Comparison of ENCODE assay signal across 11 cellular contexts in genomic region chr10:11260136-11260535, GRCh38.
DNase-seq lines count a peak whose midpoint lies in the region; ATAC-seq and TF ChIP-seq lines count a peak whose summit lies in the region.
"Had no signal": no experiment of that assay in that cellular context is flagged by ENCODE, and none has a peak within 500 bp of the region (broad histone marks: within the 10 kb centered on the region; RNA-seq: fewer than 3 reads in every experiment).

No MANE protein-coding gene starts in this region.

- DNase-seq in activated naive CD4-positive, alpha-beta T cell treated with anti-CD3 and anti-CD28 coated beads for 36 hours, result no peak
- no peak for DNase-seq in activated naive CD4-positive, alpha-beta T cell (lab: John Stamatoyannopoulos, UW)
- no peak for DNase-seq in brain microvascular endothelial cell
- DNase-seq in stimulated activated effector memory CD8-positive, alpha-beta T cell treated with anti-CD3 and anti-CD28 coated beads, Interleukin-12 subunit alpha, Interleukin-12 subunit beta, amount 100 ng/mL, for 72 hours (ENCODE audit: low spot score in 2 of 2), result no peak
- DNase-seq in EL, result no peak
- no peak for DNase-seq in NK-92 (lab: John Stamatoyannopoulos, UW; ENCODE audit: unreplicated experiment)
- DNase-seq: activated CD8-positive, alpha-beta memory T cell treated with anti-CD3 and anti-CD28 coated beads, Interleukin-2, amount 50 U/mL, for 4 hours; MV-4-11; PC-9 had no signal

- H3K36me3 ChIP-seq in KMS-11 (ENCODE audit: insufficient read depth) (no peaks in the 10 kb centered on the region), brain microvascular endothelial cell (replicated peaks) (no peaks in the 10 kb centered on the region)

- H3K27ac Mint-ChIP-seq in activated naive CD4-positive, alpha-beta T cell treated with anti-CD3 and anti-CD28 coated beads for 36 hours, result peak overlapping the region; percentile 15
- H3K27ac Mint-ChIP-seq in stimulated activated effector memory CD8-positive, alpha-beta T cell treated with anti-CD3 and anti-CD28 coated beads, Interleukin-12 subunit alpha, Interleukin-12 subunit beta, amount 100 ng/mL, for 72 hours, result peak overlapping the region; percentile 91

- no peaks in the 10 kb centered on the region for H3K9me3 Mint-ChIP-seq in activated naive CD4-positive, alpha-beta T cell treated with anti-CD3 and anti-CD28 coated beads for 36 hours
- H3K9me3 Mint-ChIP-seq in stimulated activated effector memory CD8-positive, alpha-beta T cell treated with anti-CD3 and anti-CD28 coated beads, Interleukin-12 subunit alpha, Interleukin-12 subunit beta, amount 100 ng/mL, for 72 hours, result no peaks in the 10 kb centered on the region

- H3K4me3 ChIP-seq in KMS-11 (IDR thresholded peaks at IDR 0.05; ENCODE audit: insufficient read depth, low read depth, low read length) (no peak overlapping the region), brain microvascular endothelial cell (ENCODE audit: low read depth, low read length) (no peak overlapping the region)
- H3K4me3 ChIP-seq: PC-9 had no signal

- H3K4me2 ChIP-seq in KMS-11, result peak overlapping the region; percentile 89
- H3K4me2 ChIP-seq: PC-9 had no signal

- CTCF ChIA-PET in activated naive CD4-positive, alpha-beta T cell treated with anti-CD3 and anti-CD28 coated beads for 36 hours (lab: Charles Lee), result no interaction called here

- no peaks in the 10 kb centered on the region for H4K20me1 ChIP-seq in KMS-11 (ENCODE audit: insufficient read depth)

- peaks cover 59% of the 10 kb centered on the region for H3K4me1 ChIP-seq in KMS-11 (ENCODE audit: low read depth, poor library complexity, severe bottlenecking)

- H3K27me3 ChIP-seq in KMS-11 (ENCODE audit: insufficient read depth, low read depth), result no peaks in the 10 kb centered on the region
- no peaks in the 10 kb centered on the region for H3K27me3 ChIP-seq in brain microvascular endothelial cell (replicated peaks)

- H3K36me3 Mint-ChIP-seq in activated naive CD4-positive, alpha-beta T cell treated with anti-CD3 and anti-CD28 coated beads for 36 hours (ENCODE audit: low read depth), result peaks cover 43% of the 10 kb centered on the region
- no peaks in the 10 kb centered on the region for H3K36me3 Mint-ChIP-seq in stimulated activated effector memory CD8-positive, alpha-beta T cell treated with anti-CD3 and anti-CD28 coated beads, Interleukin-12 subunit alpha, Interleukin-12 subunit beta, amount 100 ng/mL, for 72 hours

- no peak overlapping the region for H3K9ac ChIP-seq in KMS-11

- H3K4me1 Mint-ChIP-seq in activated naive CD4-positive, alpha-beta T cell treated with anti-CD3 and anti-CD28 coated beads for 36 hours (ENCODE audit: low read depth), result peaks cover 91% of the 10 kb centered on the region
- H3K4me1 Mint-ChIP-seq in stimulated activated effector memory CD8-positive, alpha-beta T cell treated with anti-CD3 and anti-CD28 coated beads, Interleukin-12 subunit alpha, Interleukin-12 subunit beta, amount 100 ng/mL, for 72 hours, result peaks cover 86% of the 10 kb centered on the region

- no peak for ATAC-seq in stimulated activated effector memory CD8-positive, alpha-beta T cell treated with anti-CD3 and anti-CD28 coated beads, Interleukin-12 subunit alpha, Interleukin-12 subunit beta, amount 100 ng/mL, for 72 hours
- ATAC-seq in HG03097 (IDR thresholded peaks at IDR 0.05; ENCODE audit: low FRiP score, unreplicated experiment), result no peak

- no peaks in the 10 kb centered on the region for H3K79me2 ChIP-seq in KMS-11 (ENCODE audit: insufficient read depth, low read depth)

- intact Hi-C loops in activated naive CD4-positive, alpha-beta T cell treated with anti-CD3 and anti-CD28 coated beads for 36 hours (cut with micrococcal nuclease), result no loop called here

- in situ Hi-C loops in brain microvascular endothelial cell (cut with HindIII; ENCODE audit: low pct_ligation_motif_present, low sequenced_read_pairs), result no loop called here

- H3K27me3 Mint-ChIP-seq in activated naive CD4-positive, alpha-beta T cell treated with anti-CD3 and anti-CD28 coated beads for 36 hours (ENCODE audit: low read depth), result no peaks in the 10 kb centered on the region

- H2AFZ ChIP-seq in KMS-11 (ENCODE audit: low read depth), result no peak overlapping the region
- H2AFZ ChIP-seq: PC-9 had no signal

- no peak overlapping the region for H3K4me3 Mint-ChIP-seq in activated naive CD4-positive, alpha-beta T cell treated with anti-CD3 and anti-CD28 coated beads for 36 hours
- no peak overlapping the region for H3K4me3 Mint-ChIP-seq in stimulated activated effector memory CD8-positive, alpha-beta T cell treated with anti-CD3 and anti-CD28 coated beads, Interleukin-12 subunit alpha, Interleukin-12 subunit beta, amount 100 ng/mL, for 72 hours

- TF ChIP-seq CTCF in KMS-11 (conservative IDR thresholded peaks at IDR 0.05; ENCODE audit: low read depth, low read length) (no peak), brain microvascular endothelial cell (IDR thresholded peaks at IDR 0.05; ENCODE audit: low read depth, low read length, missing control alignments) (peak; percentile 23)

- H3K27ac ChIP-seq in KMS-11 (peak overlapping the region; percentile 83), brain microvascular endothelial cell (no peak overlapping the region)
- H3K27ac ChIP-seq: PC-9 had no signal
